ENCODE assay signal across 8 cellular contexts in the genomic region with DNA sequence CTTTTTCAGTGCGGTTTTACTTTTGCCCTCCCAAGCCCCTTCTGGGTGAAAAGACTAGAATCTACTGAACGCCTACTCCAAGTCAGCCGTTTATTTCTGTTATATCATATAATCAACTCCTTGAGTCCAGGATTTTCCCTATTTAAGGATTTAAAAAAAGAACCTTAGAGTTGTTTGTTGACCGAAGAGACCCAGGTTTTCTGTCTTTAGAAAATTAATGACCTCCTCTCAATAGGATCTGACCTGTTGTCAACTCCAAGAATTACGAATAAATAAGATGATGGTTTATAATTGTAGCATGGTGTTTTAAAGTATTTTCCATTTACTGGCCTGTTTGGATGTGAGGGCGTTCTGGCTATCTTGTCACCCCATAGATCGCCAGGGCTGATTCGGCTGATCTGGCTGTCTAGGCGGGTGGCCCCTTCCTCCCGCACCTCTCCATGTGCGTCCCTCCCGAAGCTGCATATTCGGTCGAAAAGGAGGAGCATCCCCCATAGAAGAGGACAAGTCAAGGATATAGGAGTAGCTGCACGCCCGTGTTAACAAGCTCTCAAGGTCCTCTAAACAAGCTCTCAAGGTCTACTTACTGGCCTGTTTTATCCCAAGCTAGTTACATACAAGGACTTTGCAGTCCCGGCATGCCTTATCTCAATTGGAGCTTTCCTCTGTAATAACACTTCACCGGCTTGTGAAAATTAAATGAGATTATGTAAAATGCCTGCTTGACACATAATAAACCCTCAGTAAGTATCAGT. TPM values are rescaled to one million over a fixed set of nuclear protein-coding genes. Genes with fewer than 3 reads are reported as not detected.
DNase-seq lines count a peak whose midpoint lies in the region; ATAC-seq, FAIRE-seq and TF ChIP-seq lines count a peak whose summit lies in the region.

No MANE protein-coding gene starts in this region.

- H4K20me1 ChIP-seq in BLaER1 treated with 17β-estradiol and CSF1 and Interleukin-3, amounts not matched to agents 10 nM and 100 nM, result peaks cover 0 to 38% (median 34%) of the 10 kb centered on the region in 11 experiments; a peak in 20 of 22 replicates
- H4K20me1 ChIP-seq in Loucy (ENCODE audit: insufficient read depth, low read length, poor library complexity, severe bottlenecking) (peaks cover 35% of the 10 kb centered on the region), K562 (replicated peaks; ENCODE audit: control insufficient read depth, insufficient read depth, low read length) (no peaks in the 10 kb centered on the region)

- peak overlapping the region in 10 of 11 experiments; percentile 91 to 99 (median 96); a peak in 20 of 22 replicates for H3K27ac ChIP-seq in BLaER1 treated with 17β-estradiol and CSF1 and Interleukin-3, amounts not matched to agents 10 nM and 100 nM
- H3K27ac ChIP-seq in K562 (ENCODE audit: extremely low read depth, low read depth, low read length) (peak overlapping the region; percentile 98), lung (ENCODE audit: low read depth in 1 of 2, low read length in 1 of 2) (peak overlapping the region; percentile 47 to 90), urinary bladder (ENCODE audit: low read depth) (no peak overlapping the region)

- no peaks in the 10 kb centered on the region for H3K9me2 ChIP-seq in Loucy (replicated peaks; ENCODE audit: low read depth, low read length)

- intact Hi-C loops in K562 (cut with micrococcal nuclease), result no loop called here

- POLR2A ChIA-PET in K562 (lab: Yijun Ruan, JAX), result interaction anchor here (0.6 to 3.0 kb wide), 4 partner anchors 9 to 60 kb away, joined by 3 to 12 read pairs (median 10); no protein-coding TSS in a partner anchor

- FAIRE-seq in K562 (lab: Jason Lieb, UNC), result peak; percentile 37

- H3K36me3 ChIP-seq in BLaER1 treated with 17β-estradiol and CSF1 and Interleukin-3, amounts not matched to agents 10 nM and 100 nM, result peaks cover 0 to 15% (median 6%) of the 10 kb centered on the region in 11 experiments; a peak in 17 of 22 replicates
- H3K36me3 ChIP-seq in Loucy (ENCODE audit: insufficient read depth, low read length) (no peaks in the 10 kb centered on the region), K562 (ENCODE audit: control insufficient read depth, insufficient read depth, low read length) (peaks cover 3% of the 10 kb centered on the region; the same call in 1 of the 3 replicates), lung (ENCODE audit: control insufficient read depth in 2 of 2, insufficient read depth in 2 of 2, low read length in 2 of 2) (no peaks in the 10 kb centered on the region), urinary bladder (ENCODE audit: insufficient read depth) (no peaks in the 10 kb centered on the region)

- H3K4me3 ChIP-seq in BLaER1 treated with 17β-estradiol and CSF1 and Interleukin-3, amounts not matched to agents 10 nM and 100 nM, result peak overlapping the region; percentile 81 to 99 (median 88)
- H3K4me3 ChIP-seq in Loucy (ENCODE audit: low read length, poor library complexity, severe bottlenecking) (peak overlapping the region; percentile 89), K562 (peak overlapping the region; percentile 72), lung (no peak overlapping the region), urinary bladder (ENCODE audit: low read depth, low read length) (peak overlapping the region; percentile 90)

- no peak for TF ChIP-seq EP300 in K562 (IDR thresholded peaks at IDR 0.05; ENCODE audit: low read length)

- no peak for TF ChIP-seq CTCF in Loucy (conservative IDR thresholded peaks at IDR 0.05; ENCODE audit: low read length)
- no peak for TF ChIP-seq CTCF in K562 (IDR thresholded peaks at IDR 0.05 in 2 of 3, conservative IDR thresholded peaks at IDR 0.05 in 1 of 3; ENCODE audit: insufficient read depth in 2 of 3, low read depth in 1 of 3, low read length in 3 of 3)
- TF ChIP-seq CTCF in lung (IDR thresholded peaks at IDR 0.05; ENCODE audit: control extremely low read depth, extremely low read depth), result no peak

- no peaks in the 10 kb centered on the region for H3K9me3 ChIP-seq in BLaER1 treated with 17β-estradiol and CSF1 and Interleukin-3, amounts not matched to agents 10 nM and 100 nM (replicated peaks in 1 of 11)
- H3K9me3 ChIP-seq in Loucy (ENCODE audit: insufficient read depth, low read depth, low read length) (no peaks in the 10 kb centered on the region), K562 (replicated peaks; ENCODE audit: control insufficient read depth, insufficient read depth, low read depth, low read length) (no peaks in the 10 kb centered on the region), lung (ENCODE audit: control insufficient read depth in 2 of 2, insufficient read depth in 1 of 2, low read length in 1 of 2) (no peaks in the 10 kb centered on the region)

- WGBS in K562 (ENCODE audit: insufficient coverage, low coverage, missing lambda C conversion rate), result 3% methylated on average over 14 of the region's 18 CpGs
- 42 to 57% methylated on average over 18 of the region's 18 CpGs for WGBS in lung, 2 donors
- 31% methylated on average over 18 of the region's 18 CpGs for WGBS in urinary bladder

- H3K9ac ChIP-seq in BLaER1 treated with 17β-estradiol and CSF1 and Interleukin-3, amounts not matched to agents 10 nM and 100 nM, result peak overlapping the region; percentile 89 to 97 (median 95)
- H3K9ac ChIP-seq in Loucy (ENCODE audit: low read depth, low read length, poor library complexity, severe bottlenecking), result peak overlapping the region; percentile 91
- H3K9ac ChIP-seq in K562 (ENCODE audit: insufficient read depth in 1 of 2, low read depth in 2 of 2, low read length in 2 of 2), result peak overlapping the region; percentile 88 to 99

- TSS peak; percentile 95 for BruUV-seq in K562 (replicated peaks; lab: Mats Ljungman, UMichigan)

- H2AFZ ChIP-seq in Loucy (ENCODE audit: low read length) (peak overlapping the region; percentile 96), K562 (ENCODE audit: low read depth, low read length) (peak overlapping the region; percentile 100)

- no peaks in the 10 kb centered on the region for H3F3A ChIP-seq in Loucy (ENCODE audit: low read depth)

- peaks cover 37% of the 10 kb centered on the region for H3K79me2 ChIP-seq in Loucy (ENCODE audit: insufficient read depth, low read length)
- H3K79me2 ChIP-seq in K562 (ENCODE audit: control insufficient read depth, insufficient read depth, low read length), result peaks cover 38% of the 10 kb centered on the region

- H3K4me1 ChIP-seq in BLaER1 treated with 17β-estradiol and CSF1 and Interleukin-3, amounts not matched to agents 10 nM and 100 nM, result peaks cover 29 to 40% (median 32%) of the 10 kb centered on the region in 10 experiments
- H3K4me1 ChIP-seq in Loucy (ENCODE audit: insufficient read depth, low read length, poor library complexity, severe bottlenecking), result peaks cover 24% of the 10 kb centered on the region
- peaks cover 5 to 15% of the 10 kb centered on the region in 2 experiments; a peak in 4 of 5 replicates for H3K4me1 ChIP-seq in K562 (replicated peaks in 1 of 2; ENCODE audit: control insufficient read depth in 2 of 2, insufficient read depth in 2 of 2, low read length in 2 of 2)
- H3K4me1 ChIP-seq in lung (ENCODE audit: control insufficient read depth in 2 of 2, insufficient read depth in 2 of 2, low read length in 2 of 2), result peaks cover 0 to 10% of the 10 kb centered on the region in 2 donors
- no peaks in the 10 kb centered on the region for H3K4me1 ChIP-seq in urinary bladder (ENCODE audit: insufficient read depth)

- no peak for TF ChIP-seq RAD21 in K562 (CRISPR knock-in tag; conservative IDR thresholded peaks at IDR 0.05 in 1 of 2, IDR thresholded peaks at IDR 0.05 in 1 of 2)

- H3K27me3 ChIP-seq in BLaER1 treated with 17β-estradiol and CSF1 and Interleukin-3, amounts not matched to agents 10 nM and 100 nM, result no peaks in the 10 kb centered on the region
- no peaks in the 10 kb centered on the region for H3K27me3 ChIP-seq in Loucy (ENCODE audit: insufficient read depth, low read length, poor library complexity, severe bottlenecking)
- no peaks in the 10 kb centered on the region for H3K27me3 ChIP-seq in K562 (ENCODE audit: control insufficient read depth in 2 of 2, insufficient read depth in 2 of 2, low read length in 2 of 2)
- H3K27me3 ChIP-seq in lung (ENCODE audit: control insufficient read depth, insufficient read depth), result no peaks in the 10 kb centered on the region

- CTCF ChIA-PET in K562 (lab: Yijun Ruan, JAX; ENCODE audit: low intra/inter-chr PET ratio), result no interaction called here

- H3K9me1 ChIP-seq in K562 (ENCODE audit: control insufficient read depth, insufficient read depth, low read length), result no peaks in the 10 kb centered on the region

- in situ Hi-C loops in K562 (cut with MboI), result no loop called here

- peak overlapping the region; percentile 74 to 99 (median 93) for H3K4me2 ChIP-seq in BLaER1 treated with 17β-estradiol and CSF1 and Interleukin-3, amounts not matched to agents 10 nM and 100 nM
- peak overlapping the region; percentile 79 for H3K4me2 ChIP-seq in Loucy (ENCODE audit: low read depth, low read length, poor library complexity, severe bottlenecking)
- peak overlapping the region; percentile 90 for H3K4me2 ChIP-seq in K562 (ENCODE audit: insufficient read depth, low read length)

- DNase-seq in K562 (ENCODE audit: extremely low read depth in 1 of 4, low spot score in 3 of 4), result peak in 2 of 4 experiments; percentile 15 to 55
- DNase-seq in lung (ENCODE audit: low spot score), result no peak
- no peak for DNase-seq in mucosa of gallbladder (ENCODE audit: low spot score)

- no peak for ATAC-seq in K562
- ATAC-seq in lung (ENCODE audit: insufficient read depth, low FRiP score), result no peak
- no peak for ATAC-seq in GM21786 (IDR thresholded peaks at IDR 0.05; ENCODE audit: unreplicated experiment)
- ATAC-seq in GM19455 (IDR thresholded peaks at IDR 0.05; ENCODE audit: unreplicated experiment), result no peak

- TF ChIP-seq POLR2A in K562 (conservative IDR thresholded peaks at IDR 0.05), result no peak

RNA-seq across cellular contexts. Expression of a gene that starts 1.1 kb away (rescaled TPM):
- 95.3 and 165 TPM in 2 replicates for total RNA-seq in K562 (2011; cell fraction: chromatin; rRNA removed; ENCODE audit: low replicate concordance)
- 45.4 and 49.1 TPM in 2 replicates for total RNA-seq in K562 (2011; cell fraction: nucleolus; rRNA removed)
- total RNA-seq in K562 (2011; cell fraction: nucleoplasm; rRNA removed), result 78.5 and 111 TPM in 2 replicates
- total RNA-seq in K562 (2014; rRNA removed) (14.8 and 18.6 TPM in 2 replicates), K562 (2014; rRNA removed; fragmentation: Illumina TruSeq; extraction: Trizol) (18.4 and 21.4 TPM in 2 replicates), K562 (2015; rRNA removed; fragmentation: Illumina TruSeq; extraction: Trizol) (18.7 and 19.8 TPM in 2 replicates), K562 (2021) (46.2 and 47.6 TPM in 2 replicates), lung (10 to 100 TPM; 29.8 to 45.4 TPM), urinary bladder (51.0 TPM), mucosa of gallbladder (34.3 TPM)
- polyA plus RNA-seq in K562 (2011; rRNA removed) (19.4 and 32.9 TPM in 2 replicates), K562 (2014; fragmentation: Illumina TruSeq; extraction: Trizol) (43.7 and 47.9 TPM in 2 replicates), K562 (2014; fragmentation: Nextera tagmentation; extraction: Ambion mirVana) (10 to 100 TPM in 1 of 2 experiments, 1 to 10 TPM in 1; 8.7 to 11.1 TPM), K562 (2014; rRNA removed) (25.3 and 27.1 TPM in 2 replicates), lung (10 to 100 TPM; 12.6 to 12.8 TPM), urinary bladder (16.4 TPM)
- polyA plus RNA-seq in K562 (2011; cell fraction: cytosol; rRNA removed), result 25.1 and 36.0 TPM in 2 replicates
- 66.2 and 87.0 TPM in 2 replicates for polyA plus RNA-seq in K562 (2011; cell fraction: nucleus; rRNA removed)
- polyA plus RNA-seq in K562 (2012), result 29.1 and 31.4 TPM in 2 replicates
- polyA minus RNA-seq in K562 (2011; rRNA and poly(A)+ RNA removed), result 28.3 and 33.6 TPM in 2 replicates
- 22.0 and 22.3 TPM in 2 replicates for polyA minus RNA-seq in K562 (2011; cell fraction: cytosol; rRNA and poly(A)+ RNA removed)
- 21.0 and 32.5 TPM in 2 replicates for polyA minus RNA-seq in K562 (2011; cell fraction: nucleus; rRNA and poly(A)+ RNA removed)
